ENCODE assay signal across 15 cellular contexts in genomic region chr7:128266529-128266890, GRCh38. TPM values are rescaled to one million over a fixed set of nuclear protein-coding genes. Genes with fewer than 3 reads are reported as not detected.
DNase-seq lines count a peak whose midpoint lies in the region; ATAC-seq and TF ChIP-seq lines count a peak whose summit lies in the region.
"Had no signal": no experiment of that assay in that cellular context is flagged by ENCODE, and none has a peak within 500 bp of the region (broad histone marks: within the 10 kb centered on the region; RNA-seq: fewer than 3 reads in every experiment).

No MANE protein-coding gene starts in this region.

- DNase-seq in RWPE1 (ENCODE audit: low spot score) (no peak), esophagus squamous epithelium (lab: John Stamatoyannopoulos, UW) (no peak), osteoblast (ENCODE audit: insufficient read length, low spot score, missing footprints) (no peak), pons (ENCODE audit: low spot score) (no peak), ACHN (no peak), NCI-H1694 treated with DMSO at 0.1 percent for 48 hours (lab: John Stamatoyannopoulos, UW) (no peak)
- DNase-seq: activated CD8-positive, alpha-beta memory T cell treated with anti-CD3 and anti-CD28 coated beads for 24 hours; activated gamma-delta T cell treated with Interleukin-2 at 50 U/mL for 16 hours; effector CD8-positive, alpha-beta T cell; stimulated activated CD4-positive, alpha-beta T cell treated with anti-CD3 and anti-CD28 coated beads, Interleukin-2, amount 100 ng/mL, for 48 hours had no signal

- no peak for TF ChIP-seq POLR2A in esophagus squamous epithelium (IDR thresholded peaks at IDR 0.05)

- H3K27ac ChIP-seq in ACC112 (ENCODE audit: low read depth, low read length) (no peak overlapping the region), RWPE1 (peak overlapping the region; percentile 92), esophagus squamous epithelium (peak overlapping the region; percentile 83 to 91 (median 87)), osteoblast (ENCODE audit: low read depth, low read length) (no peak overlapping the region)
- H3K27ac ChIP-seq: body of pancreas had no signal

- POLR2A ChIA-PET in RWPE1 (lab: Yijun Ruan, JAX; ENCODE audit: low non-redundant PET), result no interaction called here

- no peaks in the 10 kb centered on the region for H3K79me2 ChIP-seq in ACC112 (ENCODE audit: control insufficient read depth, insufficient read depth, low read length, unreplicated experiment)
- H3K79me2 ChIP-seq in osteoblast (ENCODE audit: insufficient read depth, low read length), result no peaks in the 10 kb centered on the region

- H3K4me2 ChIP-seq in osteoblast (ENCODE audit: insufficient read depth, low read length), result peak overlapping the region; percentile 89

- H3K36me3 ChIP-seq in ACC112 (ENCODE audit: insufficient read depth, low read length), result no peaks in the 10 kb centered on the region
- no peaks in the 10 kb centered on the region for H3K36me3 ChIP-seq in esophagus squamous epithelium
- no peaks in the 10 kb centered on the region for H3K36me3 ChIP-seq in osteoblast (ENCODE audit: insufficient read depth, low read length)

- H2AFZ ChIP-seq in ACC112 (ENCODE audit: low read length, unreplicated experiment) (peak overlapping the region; percentile 71), osteoblast (ENCODE audit: low read length) (peak overlapping the region; percentile 92)

- H3K4me3 ChIP-seq in ACC112 (ENCODE audit: low read depth, low read length), result peak overlapping the region; percentile 42
- peak overlapping the region in 2 of 4 donors; percentile 21 to 51 for H3K4me3 ChIP-seq in esophagus squamous epithelium
- H3K4me3 ChIP-seq in osteoblast (ENCODE audit: insufficient read depth, low read length), result peak overlapping the region; percentile 66
- H3K4me3 ChIP-seq: body of pancreas had no signal

- intact Hi-C loops in esophagus squamous epithelium (cut with DNase I), result no loop called here

- H4K20me1 ChIP-seq in osteoblast (ENCODE audit: insufficient read depth, low read length), result no peaks in the 10 kb centered on the region

- CTCF ChIA-PET in RWPE1 (lab: Yijun Ruan, JAX), result no interaction called here

- in situ Hi-C loops in ACHN (cut with HindIII; ENCODE audit: low pct_ligation_motif_present, low pct_unique_long_range_greater_than_20kb, low sequenced_read_pairs), result no loop called here

- TF ChIP-seq CTCF in RWPE1 (conservative IDR thresholded peaks at IDR 0.05; ENCODE audit: low read depth) (no peak), esophagus squamous epithelium (IDR thresholded peaks at IDR 0.05) (no peak), osteoblast (IDR thresholded peaks at IDR 0.05; ENCODE audit: extremely low read depth, low read depth, low read length) (no peak)

- peaks cover 5% of the 10 kb centered on the region; the same call in 1 of the 2 replicates for H3K27me3 ChIP-seq in ACC112 (ENCODE audit: insufficient read depth, low read length)
- H3K27me3 ChIP-seq in esophagus squamous epithelium, result peaks cover 0 to 19% (median 0%) of the 10 kb centered on the region in 4 donors
- peaks cover 2% of the 10 kb centered on the region for H3K27me3 ChIP-seq in osteoblast (ENCODE audit: insufficient read depth, low read length)

- H3K9me3 ChIP-seq in esophagus squamous epithelium (no peaks in the 10 kb centered on the region), osteoblast (ENCODE audit: low read depth, low read length) (no peaks in the 10 kb centered on the region)
- H3K9me3 ChIP-seq: body of pancreas had no signal

- 30 to 46% methylated on average over 1 of the region's 1 CpG for whole genome bisulfite sequencing in esophagus squamous epithelium, 2 donors

- no peak for ATAC-seq in GM19455 (IDR thresholded peaks at IDR 0.05; ENCODE audit: unreplicated experiment)

- H3K4me1 ChIP-seq in ACC112 (ENCODE audit: control insufficient read depth, insufficient read depth, low read length, unreplicated experiment) (peaks cover 16% of the 10 kb centered on the region), esophagus squamous epithelium (peaks cover 15 to 73% (median 29%) of the 10 kb centered on the region in 3 donors), osteoblast (ENCODE audit: insufficient read depth, low read length) (peaks cover 24% of the 10 kb centered on the region)

RNA-seq across cellular contexts. Expression of gene LEP, which starts 25.4 kb away (rescaled TPM):
- total RNA-seq in esophagus squamous epithelium (not detected), osteoblast (under 0.01 and 0.36 TPM in 2 replicates)
- total RNA-seq: mucosa of gallbladder, renal cortical epithelial cell had no signal

Comparison
In these comparisons a context has a peak if more than half of its experiments do, and no peak if none do; other contexts are left out.
1. H3K27ac ChIP-seq: peak in RWPE1 (single experiment) and esophagus squamous epithelium (4 of 4); none in ACC112 (single experiment) and osteoblast (single experiment).